Comparison of ENCODE assay signal across 9 cellular contexts in genomic region chr3:186361246-186361611, GRCh38. TPM values are rescaled to one million over a fixed set of nuclear protein-coding genes. Genes with fewer than 3 reads are reported as not detected.
DNase-seq lines count a peak whose midpoint lies in the region; ATAC-seq and TF ChIP-seq lines count a peak whose summit lies in the region.
"Had no signal": no experiment of that assay in that cellular context is flagged by ENCODE, and none has a peak within 500 bp of the region (broad histone marks: within the 10 kb centered on the region; RNA-seq: fewer than 3 reads in every experiment).

No MANE protein-coding gene starts in this region.

- peaks cover 0 to 53% of the 10 kb centered on the region in 2 donors for H3K27me3 ChIP-seq in breast epithelium
- H3K27me3 ChIP-seq in muscle layer of duodenum (ENCODE audit: low read depth, low read length), result peaks cover 11% of the 10 kb centered on the region
- peaks cover 43% of the 10 kb centered on the region for H3K27me3 ChIP-seq in upper lobe of right lung

- no peak overlapping the region for H3K4me3 Mint-ChIP-seq in MCF 10A (ENCODE audit: unreplicated experiment)

- no peaks in the 10 kb centered on the region for H3K36me3 ChIP-seq in breast epithelium
- no peaks in the 10 kb centered on the region for H3K36me3 ChIP-seq in muscle layer of duodenum (ENCODE audit: control insufficient read depth in 1 of 2, insufficient read depth in 2 of 2, low read length in 2 of 2)
- H3K36me3 ChIP-seq in upper lobe of right lung, result no peaks in the 10 kb centered on the region

- CTCF ChIA-PET in MCF 10A (lab: Yijun Ruan, JAX), result no interaction called here

- no peaks in the 10 kb centered on the region for H3K9me3 Mint-ChIP-seq in MCF 10A (ENCODE audit: unreplicated experiment)

- H3K4me1 Mint-ChIP-seq in MCF 10A (ENCODE audit: insufficient read depth, unreplicated experiment), result no peaks in the 10 kb centered on the region

- no peaks in the 10 kb centered on the region for H3K36me3 Mint-ChIP-seq in MCF 10A (ENCODE audit: insufficient read depth, unreplicated experiment)
- H3K36me3 Mint-ChIP-seq: CD4-positive, CD25-positive, alpha-beta regulatory T cell had no signal

- peaks cover 55% of the 10 kb centered on the region for H3K27me3 Mint-ChIP-seq in MCF 10A (ENCODE audit: insufficient read depth, unreplicated experiment)

- H3K9me3 ChIP-seq in breast epithelium, result no peaks in the 10 kb centered on the region
- H3K9me3 ChIP-seq in muscle layer of duodenum (ENCODE audit: control insufficient read depth in 1 of 2, low read length in 2 of 2), result no peaks in the 10 kb centered on the region
- H3K9me3 ChIP-seq in upper lobe of right lung, result no peaks in the 10 kb centered on the region

- no peak for TF ChIP-seq CTCF in breast epithelium (IDR thresholded peaks at IDR 0.05)
- TF ChIP-seq CTCF in MCF 10A (IDR thresholded peaks at IDR 0.05; ENCODE audit: unreplicated experiment), result no peak
- no peak for TF ChIP-seq CTCF in upper lobe of right lung (IDR thresholded peaks at IDR 0.05)

- H3K4me1 ChIP-seq in breast epithelium (no peaks in the 10 kb centered on the region), muscle layer of duodenum (ENCODE audit: control insufficient read depth in 1 of 2, insufficient read depth in 2 of 2, low read length in 2 of 2) (peaks cover 5 to 15% of the 10 kb centered on the region in 2 donors), upper lobe of right lung (peaks cover 7% of the 10 kb centered on the region)

- POLR2A ChIA-PET in MCF 10A (lab: Yijun Ruan, JAX), result no interaction called here

- no peak for ATAC-seq in upper lobe of right lung
- no peak for ATAC-seq in GM21367 (IDR thresholded peaks at IDR 0.05; ENCODE audit: unreplicated experiment)

- intact Hi-C loops in breast epithelium (cut with DNase I; ENCODE audit: low total_unique reads), result no loop called here
- intact Hi-C loops in MCF 10A (cut with micrococcal nuclease), result no loop called here
- intact Hi-C loops in upper lobe of right lung (cut with DNase I), result no loop called here

- H3K27ac Mint-ChIP-seq in MCF 10A (ENCODE audit: low read depth, unreplicated experiment), result no peak overlapping the region
- H3K27ac Mint-ChIP-seq: CD4-positive, CD25-positive, alpha-beta regulatory T cell had no signal

- no TSS peak for BruUV-seq in MCF 10A (replicated peaks; lab: Mats Ljungman, UMichigan)

- DNase-seq in breast epithelium (ENCODE audit: low spot score in 2 of 2), result no peak
- no peak for DNase-seq in MCF 10A (ENCODE audit: unreplicated experiment)
- DNase-seq in upper lobe of right lung, result no peak
- DNase-seq in DMS79 (lab: John Stamatoyannopoulos, UW), result no peak
- DNase-seq in NCI-H2029 (lab: John Stamatoyannopoulos, UW), result no peak
- DNase-seq: CD4-positive, CD25-positive, alpha-beta regulatory T cell had no signal

- TF ChIP-seq POLR2A in breast epithelium (IDR thresholded peaks at IDR 0.05), result no peak

- H3K27ac ChIP-seq in breast epithelium (no peak overlapping the region), cingulate gyrus (ENCODE audit: low read depth, low read length) (peak overlapping the region; percentile 63), muscle layer of duodenum (ENCODE audit: low read length) (peak overlapping the region; percentile 27), upper lobe of right lung (peak overlapping the region; percentile 24)

- H3K4me3 ChIP-seq in breast epithelium (peak overlapping the region; percentile 39 to 62 (median 44)), muscle layer of duodenum (ENCODE audit: low read depth in 1 of 2, low read length in 2 of 2) (peak overlapping the region; percentile 72 to 74), upper lobe of right lung (peak overlapping the region; percentile 48)

RNA-seq across cellular contexts. Expression of gene DGKG, which starts 0.8 kb away (rescaled TPM):
- total RNA-seq in breast epithelium (1 to 10 TPM in 2 of 3 donors, under 1 TPM in 1; 0.59 to 2.3 (median 2.1) TPM), MCF 10A (2022) (not detected in 2 replicates), upper lobe of right lung (4.7 TPM)

Comparison
In these comparisons a context has a peak if more than half of its experiments do, and no peak if none do; other contexts are left out.
1. H3K27ac ChIP-seq: peak in cingulate gyrus (single experiment), muscle layer of duodenum (single experiment) and upper lobe of right lung (single experiment); none in breast epithelium (0 of 2).
2. Peak in every context shown above with its lines, with median percentiles within 50 percentile points of each other: H3K4me3 ChIP-seq.